In genomic region chr16:979859-980594, GRCh38 we compare ENCODE assay signal across 10 cellular contexts. TPM values are rescaled to one million over a fixed set of nuclear protein-coding genes. Genes with fewer than 3 reads are reported as not detected.
DNase-seq lines count a peak whose midpoint lies in the region; ATAC-seq and TF ChIP-seq lines count a peak whose summit lies in the region.
"Had no signal": no experiment of that assay in that cellular context is flagged by ENCODE, and none has a peak within 500 bp of the region (broad histone marks: within the 10 kb centered on the region; RNA-seq: fewer than 3 reads in every experiment).

No MANE protein-coding gene starts in this region.

- DNase-seq in A673 (ENCODE audit: low spot score), result no peak
- peak; percentile 23 for DNase-seq in germinal center (ENCODE audit: low spot score)
- DNase-seq in midbrain (lab: John Stamatoyannopoulos, UW), result no peak
- DNase-seq in activated CD8-positive, alpha-beta memory T cell treated with anti-CD3 and anti-CD28 coated beads, Interleukin-2, amount 50 U/mL, for 48 hours, result no peak
- DNase-seq in SHP77 (lab: John Stamatoyannopoulos, UW), result no peak
- DNase-seq: activated naive CD4-positive, alpha-beta T cell; NCI-H345 had no signal

- TF ChIP-seq CTCF in A673 (conservative IDR thresholded peaks at IDR 0.05; ENCODE audit: low read depth, low read length), result no peak
- TF ChIP-seq CTCF in parathyroid adenoma (IDR thresholded peaks at IDR 0.05), result no peak

- CTCF ChIA-PET in A673 (lab: Charles Lee), result no interaction called here

- H3K4me2 ChIP-seq in parathyroid adenoma (ENCODE audit: low read length), result peak overlapping the region; percentile 66

- H3K27me3 ChIP-seq in A673 (replicated peaks; ENCODE audit: insufficient read depth, low read depth, low read length, poor library complexity) (peaks cover 20% of the 10 kb centered on the region), HUES48 (ENCODE audit: control insufficient read depth, insufficient read depth, low read length) (peaks cover 45% of the 10 kb centered on the region), parathyroid adenoma (ENCODE audit: control insufficient read depth, insufficient read depth, low read length) (no peaks in the 10 kb centered on the region)

- no peaks in the 10 kb centered on the region for H3K36me3 ChIP-seq in A673 (ENCODE audit: insufficient read depth, low read length, poor library complexity, severe bottlenecking)
- no peaks in the 10 kb centered on the region for H3K36me3 ChIP-seq in HUES48 (ENCODE audit: control insufficient read depth, insufficient read depth, low read length)
- no peaks in the 10 kb centered on the region for H3K36me3 ChIP-seq in parathyroid adenoma (ENCODE audit: control insufficient read depth, insufficient read depth, low read length)

- POLR2A ChIA-PET in A673 (lab: Charles Lee; ENCODE audit: low non-redundant PET), result interaction anchor here (0.6 to 0.9 kb wide), 2 partner anchors 17 to 751 kb away, joined by 3 to 4 read pairs; partner anchors contain the start of gene LUC7L

- H3K4me1 ChIP-seq in A673 (ENCODE audit: insufficient read depth, low read length, poor library complexity, severe bottlenecking) (peaks cover 4% of the 10 kb centered on the region), HUES48 (ENCODE audit: control insufficient read depth, insufficient read depth, low read length) (peaks cover 13% of the 10 kb centered on the region; the same call in 1 of the 2 replicates), parathyroid adenoma (no peaks in the 10 kb centered on the region)

- peak overlapping the region; percentile 57 for H3K4me3 ChIP-seq in A673 (ENCODE audit: low read depth, low read length, poor library complexity, severe bottlenecking)
- peak overlapping the region; percentile 60 for H3K4me3 ChIP-seq in HUES48 (ENCODE audit: low read depth, low read length)
- H3K4me3 ChIP-seq in parathyroid adenoma (ENCODE audit: low read depth, low read length), result no peak overlapping the region

- intact Hi-C loops in A673 (cut with micrococcal nuclease; ENCODE audit: unreplicated experiment), result no loop called here

- no peaks in the 10 kb centered on the region for H3K9me3 ChIP-seq in A673 (ENCODE audit: low read depth, low read length, poor library complexity, severe bottlenecking)
- H3K9me3 ChIP-seq in HUES48 (ENCODE audit: control insufficient read depth, insufficient read depth, low read length), result no peaks in the 10 kb centered on the region
- no peaks in the 10 kb centered on the region for H3K9me3 ChIP-seq in parathyroid adenoma (ENCODE audit: control insufficient read depth, low read length)

- no peak overlapping the region for H3K27ac ChIP-seq in A673 (ENCODE audit: low read depth, low read length, poor library complexity, severe bottlenecking)
- H3K27ac ChIP-seq in HUES48 (ENCODE audit: low read depth, low read length), result no peak overlapping the region
- H3K27ac ChIP-seq in parathyroid adenoma, result no peak overlapping the region

- H3K79me2 ChIP-seq in parathyroid adenoma, result no peaks in the 10 kb centered on the region

- BruUV-seq in A673 (replicated peaks; lab: Mats Ljungman, UMichigan), result no TSS peak

- H3K9ac ChIP-seq in HUES48 (ENCODE audit: low read depth, low read length) (no peak overlapping the region), parathyroid adenoma (no peak overlapping the region)

- H2AFZ ChIP-seq in parathyroid adenoma, result peak overlapping the region; percentile 25

- no peak for ATAC-seq in GM18519 (IDR thresholded peaks at IDR 0.05; ENCODE audit: low FRiP score, unreplicated experiment)

RNA-seq across cellular contexts. Expression of gene SOX8, which starts 1.5 kb away (rescaled TPM):
- 1.4 and 2.0 TPM in 2 replicates for total RNA-seq in A673 (2021)

RNA-seq across cellular contexts. Expression of gene LMF1, which starts 9.2 kb away (rescaled TPM):
- 21.0 and 26.3 TPM in 2 replicates for total RNA-seq in A673 (2021)
